ENCODE assay signal across 14 cellular contexts in the genomic region with DNA sequence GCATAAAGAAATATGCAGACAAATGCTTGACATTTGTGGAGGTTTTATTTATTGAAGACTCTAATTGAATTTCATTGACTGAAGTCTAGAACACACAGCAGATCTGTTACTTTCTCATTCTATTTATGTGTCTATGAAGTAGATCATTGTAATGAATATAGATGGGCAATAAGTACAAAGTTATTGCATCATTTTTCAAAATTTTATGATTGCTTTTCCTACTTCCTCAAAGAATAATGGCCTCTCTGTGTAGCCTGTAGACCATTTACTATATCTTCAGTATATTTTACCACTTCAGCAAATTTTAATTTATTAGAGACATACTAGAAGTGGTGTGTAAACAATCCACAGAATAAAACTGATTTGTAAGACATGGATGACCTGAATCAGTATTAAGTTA.
DNase-seq lines count a peak whose midpoint lies in the region; ATAC-seq and TF ChIP-seq lines count a peak whose summit lies in the region.
"Had no signal": no experiment of that assay in that cellular context is flagged by ENCODE, and none has a peak within 500 bp of the region (broad histone marks: within the 10 kb centered on the region; RNA-seq: fewer than 3 reads in every experiment).

No MANE protein-coding gene starts in this region.

- H3K4me3 Mint-ChIP-seq in mesothelial cell of epicardium: no peak overlapping the region
- H3K4me3 Mint-ChIP-seq: CD14-positive monocyte; CD8-positive, alpha-beta T cell had no signal

- H2AFZ ChIP-seq in Loucy (ENCODE audit: low read length) (peak overlapping the region; percentile 8), PC-3 (ENCODE audit: low read length) (no peak overlapping the region; the same call in 1 of the 2 replicates)

- H3K27ac Mint-ChIP-seq in mesothelial cell of epicardium: peak overlapping the region; percentile 71
- H3K27ac Mint-ChIP-seq: CD8-positive, alpha-beta T cell had no signal

- peaks cover 36% of the 10 kb centered on the region for H3K4me1 Mint-ChIP-seq in mesothelial cell of epicardium

- H3K27me3 ChIP-seq in Loucy (ENCODE audit: insufficient read depth, low read length, poor library complexity, severe bottlenecking) (no peaks in the 10 kb centered on the region), PC-3 (ENCODE audit: low read length) (no peaks in the 10 kb centered on the region)

- no peak overlapping the region for H3K27ac ChIP-seq in PC-3 (ENCODE audit: low read length)

- no TSS peak for BruUV-seq in PC-3 (replicated peaks; lab: Mats Ljungman, UMichigan)

- H3K36me3 ChIP-seq in Loucy (ENCODE audit: insufficient read depth, low read length): no peaks in the 10 kb centered on the region
- no peaks in the 10 kb centered on the region for H3K36me3 ChIP-seq in PC-3 (ENCODE audit: low read depth, low read length)
- H3K36me3 ChIP-seq: HAP-1 had no signal

- H3K4me3 ChIP-seq in Loucy (ENCODE audit: low read length, poor library complexity, severe bottlenecking) (no peak overlapping the region), PC-3 (ENCODE audit: low read length) (no peak overlapping the region)
- H3K4me3 ChIP-seq: HAP-1 had no signal

- H3F3A ChIP-seq in Loucy (ENCODE audit: low read depth): peaks cover 2% of the 10 kb centered on the region; the same call in 1 of the 2 replicates
- H3F3A ChIP-seq in PC-3 (ENCODE audit: low read length, unreplicated experiment): no peaks in the 10 kb centered on the region

- DNase-seq in HT-29 (ENCODE audit: low spot score) (peak; percentile 8), OCI-M1 (lab: John Stamatoyannopoulos, UW) (peak; percentile 30), mesothelial cell of epicardium (ENCODE audit: low spot score in 2 of 2, unreplicated experiment in 2 of 2) (no peak), PC-3 (no peak), DMS114 treated with DMSO at 0.1 percent for 48 hours (lab: John Stamatoyannopoulos, UW; ENCODE audit: unreplicated experiment) (no peak)
- no peak for DNase-seq in NK-92 treated with Interleukin-12 subunit alpha and Interleukin-12 subunit beta, amount 100 ng/mL, for 24 hours (lab: John Stamatoyannopoulos, UW)
- DNase-seq: CD8-positive, alpha-beta T cell; COR-L47; DND-41; GDM1 had no signal

- H3K4me2 ChIP-seq in Loucy (ENCODE audit: low read depth, low read length, poor library complexity, severe bottlenecking) (peak overlapping the region; percentile 42), PC-3 (ENCODE audit: low read length) (no peak overlapping the region)

- H3K9ac ChIP-seq in Loucy (ENCODE audit: low read depth, low read length, poor library complexity, severe bottlenecking) (no peak overlapping the region), PC-3 (ENCODE audit: low read length) (no peak overlapping the region)

- no peak for TF ChIP-seq CTCF in Loucy (conservative IDR thresholded peaks at IDR 0.05; ENCODE audit: low read length)
- no peak for TF ChIP-seq CTCF in mesothelial cell of epicardium (IDR thresholded peaks at IDR 0.05; ENCODE audit: unreplicated experiment)
- TF ChIP-seq CTCF in PC-3 (conservative IDR thresholded peaks at IDR 0.05; ENCODE audit: low read depth, low read length): no peak

- peaks cover 5% of the 10 kb centered on the region for H3K9me3 Mint-ChIP-seq in mesothelial cell of epicardium
- H3K9me3 Mint-ChIP-seq: CD8-positive, alpha-beta T cell had no signal

- H3K4me1 ChIP-seq in Loucy (ENCODE audit: insufficient read depth, low read length, poor library complexity, severe bottlenecking): peaks cover 36% of the 10 kb centered on the region
- no peaks in the 10 kb centered on the region for H3K4me1 ChIP-seq in PC-3 (ENCODE audit: insufficient read depth, low read length)

- H3K9me3 ChIP-seq in Loucy (ENCODE audit: insufficient read depth, low read depth, low read length): no peaks in the 10 kb centered on the region
- no peaks in the 10 kb centered on the region for H3K9me3 ChIP-seq in PC-3 (ENCODE audit: low read length)
- H3K9me3 ChIP-seq: HAP-1 had no signal

- H4K20me1 ChIP-seq in Loucy (ENCODE audit: insufficient read depth, low read length, poor library complexity, severe bottlenecking) (no peaks in the 10 kb centered on the region), PC-3 (ENCODE audit: low read length) (no peaks in the 10 kb centered on the region)

- POLR2A ChIA-PET in PC-3 (lab: Charles Lee; ENCODE audit: unreplicated experiment): no interaction called here

- H3K9me2 ChIP-seq in Loucy (replicated peaks; ENCODE audit: low read depth, low read length) (no peaks in the 10 kb centered on the region), PC-3 (replicated peaks; ENCODE audit: low read length) (no peaks in the 10 kb centered on the region)

- no peaks in the 10 kb centered on the region for H3K79me2 ChIP-seq in Loucy (ENCODE audit: insufficient read depth, low read length)
- H3K79me2 ChIP-seq in PC-3 (ENCODE audit: low read length): no peaks in the 10 kb centered on the region

- no peak for ATAC-seq in PC-3
- ATAC-seq in GM19455 (IDR thresholded peaks at IDR 0.05; ENCODE audit: unreplicated experiment): no peak
- ATAC-seq: CD8-positive, alpha-beta T cell had no signal

- H3K27me3 Mint-ChIP-seq in mesothelial cell of epicardium (ENCODE audit: low read depth): no peaks in the 10 kb centered on the region

- H3K36me3 Mint-ChIP-seq in mesothelial cell of epicardium: no peaks in the 10 kb centered on the region
- H3K36me3 Mint-ChIP-seq: CD14-positive monocyte; CD8-positive, alpha-beta T cell had no signal

- intact Hi-C loops in PC-3 (cut with micrococcal nuclease): no loop called here

- CTCF ChIA-PET in PC-3 (lab: Charles Lee): no interaction called here

Comparison
In these comparisons a context has a peak if more than half of its experiments do, and no peak if none do; other contexts are left out.
1. DNase-seq: peak in HT-29 (single experiment) and OCI-M1 (single experiment); none in mesothelial cell of epicardium (0 of 2), NK-92 treated with Interleukin-12 subunit alpha and Interleukin-12 subunit beta, amount 100 ng/mL, for 24 hours (single experiment), PC-3 (single experiment) and DMS114 treated with DMSO at 0.1 percent for 48 hours (single experiment).